ENCODE assay signal across 1 cellular context in the genomic region with DNA sequence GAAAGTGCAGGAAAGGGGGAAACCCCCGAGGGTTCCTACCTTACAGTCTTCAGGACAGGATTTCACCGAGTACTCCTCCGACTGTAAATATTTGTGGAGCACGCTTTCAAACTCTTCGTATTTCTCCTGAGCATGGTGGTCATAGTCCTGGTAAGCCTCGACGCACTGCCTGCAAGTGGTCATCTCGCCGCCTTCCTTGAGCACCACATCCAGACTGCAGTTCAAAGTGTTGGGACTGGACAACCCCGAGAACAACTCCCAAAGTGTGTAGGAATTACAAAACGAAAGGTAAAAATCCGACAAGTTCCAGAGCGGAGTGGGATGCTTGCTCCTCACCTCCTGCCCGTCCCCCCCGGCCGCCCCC.
TF ChIP-seq lines count a peak whose summit lies in the region.

No MANE protein-coding gene starts in this region.

TF ChIP-seq in HEK293, 187 proteins besides CTCF, POLR2A, EP300 and RAD21 (continued from another document):
- TF ChIP-seq, protein P1, sequence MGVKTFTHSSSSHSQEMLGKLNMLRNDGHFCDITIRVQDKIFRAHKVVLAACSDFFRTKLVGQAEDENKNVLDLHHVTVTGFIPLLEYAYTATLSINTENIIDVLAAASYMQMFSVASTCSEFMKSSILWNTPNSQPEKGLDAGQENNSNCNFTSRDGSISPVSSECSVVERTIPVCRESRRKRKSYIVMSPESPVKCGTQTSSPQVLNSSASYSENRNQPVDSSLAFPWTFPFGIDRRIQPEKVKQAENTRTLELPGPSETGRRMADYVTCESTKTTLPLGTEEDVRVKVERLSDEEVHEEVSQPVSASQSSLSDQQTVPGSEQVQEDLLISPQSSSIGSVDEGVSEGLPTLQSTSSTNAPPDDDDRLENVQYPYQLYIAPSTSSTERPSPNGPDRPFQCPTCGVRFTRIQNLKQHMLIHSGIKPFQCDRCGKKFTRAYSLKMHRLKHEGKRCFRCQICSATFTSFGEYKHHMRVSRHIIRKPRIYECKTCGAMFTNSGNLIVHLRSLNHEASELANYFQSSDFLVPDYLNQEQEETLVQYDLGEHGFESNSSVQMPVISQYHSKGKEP (tag by site-specific recombination; IDR thresholded peaks at IDR 0.05): no peak
